ENCODE assay signal across 8 cellular contexts in genomic region chr14:105397350-105397931, GRCh38. TPM values are rescaled to one million over a fixed set of nuclear protein-coding genes. Genes with fewer than 3 reads are reported as not detected.
DNase-seq lines count a peak whose midpoint lies in the region; ATAC-seq and TF ChIP-seq lines count a peak whose summit lies in the region.

No MANE protein-coding gene starts in this region.

- H3K27ac Mint-ChIP-seq in naive thymus-derived CD4-positive, alpha-beta T cell: peak overlapping the region; percentile 57 to 92 (median 86)

- POLR2A ChIA-PET in AG04449 (lab: Yijun Ruan, JAX): no interaction called here
- POLR2A ChIA-PET in naive thymus-derived CD4-positive, alpha-beta T cell (lab: Charles Lee): interaction anchor here (0.7 to 1.6 kb wide), 4 partner anchors 12 to 92 kb away, joined by 3 to 6 read pairs (median 4); no protein-coding TSS in a partner anchor

- intact Hi-C loops in colonic mucosa (cut with DNase I): no loop called here
- intact Hi-C loops in naive thymus-derived CD4-positive, alpha-beta T cell (cut with micrococcal nuclease): no loop called here

- H3K27me3 ChIP-seq in Loucy (ENCODE audit: insufficient read depth, low read length, poor library complexity, severe bottlenecking): no peaks in the 10 kb centered on the region
- no peaks in the 10 kb centered on the region for H3K27me3 ChIP-seq in colonic mucosa
- H3K27me3 ChIP-seq in naive thymus-derived CD4-positive, alpha-beta T cell (ENCODE audit: control insufficient read depth in 2 of 2, insufficient read depth in 2 of 2, low read length in 2 of 2): no peaks in the 10 kb centered on the region

- 0 out of 2 replicates have a peak overlapping the region, but pooled peaks have one; percentile 86 for H2AFZ ChIP-seq in Loucy (ENCODE audit: low read length)

- H3K27me3 Mint-ChIP-seq in naive thymus-derived CD4-positive, alpha-beta T cell: no peaks in the 10 kb centered on the region

- no peak overlapping the region for H3K27ac ChIP-seq in colonic mucosa
- peak overlapping the region; percentile 87 for H3K27ac ChIP-seq in naive thymus-derived CD4-positive, alpha-beta T cell (ENCODE audit: low read depth, low read length)

- DNase-seq in AG04449 (ENCODE audit: low read depth, low spot score): no peak
- DNase-seq in colonic mucosa: no peak
- no peak for DNase-seq in naive thymus-derived CD4-positive, alpha-beta T cell
- DNase-seq in stimulated activated naive CD4-positive, alpha-beta T cell (lab: John Stamatoyannopoulos, UW): no peak
- no peak for DNase-seq in islet precursor cell
- DNase-seq in NCI-H526 treated with DMSO at 0.1 percent for 48 hours (lab: John Stamatoyannopoulos, UW): no peak

- H3K4me3 ChIP-seq in AG04449 (ENCODE audit: low read depth, low read length) (peak overlapping the region; percentile 15; the same call in 1 of the 2 replicates), Loucy (ENCODE audit: low read length, poor library complexity, severe bottlenecking) (peak overlapping the region; percentile 100), colonic mucosa (peak overlapping the region; percentile 74)
- H3K4me3 ChIP-seq in naive thymus-derived CD4-positive, alpha-beta T cell (ENCODE audit: low read length): peak overlapping the region; percentile 63

- H3K4me2 ChIP-seq in Loucy (ENCODE audit: low read depth, low read length, poor library complexity, severe bottlenecking): peak overlapping the region; percentile 88

- H3K9me3 ChIP-seq in Loucy (ENCODE audit: insufficient read depth, low read depth, low read length): no peaks in the 10 kb centered on the region
- no peaks in the 10 kb centered on the region for H3K9me3 ChIP-seq in colonic mucosa
- peaks cover 0 to 12% (median 0%) of the 10 kb centered on the region in 3 experiments for H3K9me3 ChIP-seq in naive thymus-derived CD4-positive, alpha-beta T cell (ENCODE audit: control insufficient read depth in 2 of 3, low read length in 3 of 3)

- H3K79me2 ChIP-seq in Loucy (ENCODE audit: insufficient read depth, low read length): peaks cover 25% of the 10 kb centered on the region

- CTCF ChIA-PET in AG04449 (lab: Yijun Ruan, JAX): interaction anchor here (0.8 to 1.3 kb wide), 5 partner anchors 11 to 92 kb away, joined by 3 to 4 read pairs (median 3); no protein-coding TSS in a partner anchor
- CTCF ChIA-PET in naive thymus-derived CD4-positive, alpha-beta T cell (lab: Charles Lee): interaction anchor here (2.0 kb wide), 1 partner anchor 83 kb away, joined by 5 read pairs; no protein-coding TSS in a partner anchor

- no peaks in the 10 kb centered on the region for H3F3A ChIP-seq in Loucy (ENCODE audit: low read depth)

- no peak for ATAC-seq in naive thymus-derived CD4-positive, alpha-beta T cell
- no peak for ATAC-seq in HG03108 (IDR thresholded peaks at IDR 0.05; ENCODE audit: unreplicated experiment)

- H3K9me3 Mint-ChIP-seq in naive thymus-derived CD4-positive, alpha-beta T cell: peaks cover 4 to 24% (median 14%) of the 10 kb centered on the region in 11 donors

- H3K4me3 Mint-ChIP-seq in naive thymus-derived CD4-positive, alpha-beta T cell: peak overlapping the region; percentile 76 to 95 (median 81)

- H3K36me3 Mint-ChIP-seq in naive thymus-derived CD4-positive, alpha-beta T cell: peaks cover 12 to 24% (median 15%) of the 10 kb centered on the region in 5 donors

- H3K4me1 Mint-ChIP-seq in naive thymus-derived CD4-positive, alpha-beta T cell: peaks cover 0 to 22% (median 11%) of the 10 kb centered on the region in 7 donors

- H4K20me1 ChIP-seq in Loucy (ENCODE audit: insufficient read depth, low read length, poor library complexity, severe bottlenecking): peaks cover 11% of the 10 kb centered on the region

- H3K9me2 ChIP-seq in Loucy (replicated peaks; ENCODE audit: low read depth, low read length): no peaks in the 10 kb centered on the region

- H3K9ac ChIP-seq in Loucy (ENCODE audit: low read depth, low read length, poor library complexity, severe bottlenecking) (peak overlapping the region; percentile 99), colonic mucosa (ENCODE audit: low read depth in 2 of 2, low read length in 2 of 2) (peak overlapping the region in 1 of 2 donors; percentile 72)

- H3K4me1 ChIP-seq in Loucy (ENCODE audit: insufficient read depth, low read length, poor library complexity, severe bottlenecking): peaks cover 44% of the 10 kb centered on the region
- peaks cover 4% of the 10 kb centered on the region for H3K4me1 ChIP-seq in colonic mucosa
- H3K4me1 ChIP-seq in naive thymus-derived CD4-positive, alpha-beta T cell (ENCODE audit: control insufficient read depth in 2 of 2, insufficient read depth in 2 of 2, low read length in 2 of 2): peaks cover 20 to 23% of the 10 kb centered on the region in 2 donors

- TF ChIP-seq CTCF in AG04449 (IDR thresholded peaks at IDR 0.05; ENCODE audit: insufficient read depth, low read length, missing control alignments): no peak
- no peak for TF ChIP-seq CTCF in Loucy (conservative IDR thresholded peaks at IDR 0.05; ENCODE audit: low read length)
- TF ChIP-seq CTCF in colonic mucosa (IDR thresholded peaks at IDR 0.05): no peak

- H3K36me3 ChIP-seq in Loucy (ENCODE audit: insufficient read depth, low read length) (0 out of 2 replicates have a peak, but pooled peaks cover 4% of the 10 kb centered on the region), colonic mucosa (no peaks in the 10 kb centered on the region)
- H3K36me3 ChIP-seq in naive thymus-derived CD4-positive, alpha-beta T cell (ENCODE audit: control insufficient read depth in 2 of 3, insufficient read depth in 3 of 3, low read length in 3 of 3): peaks cover 0 to 21% (median 4%) of the 10 kb centered on the region in 3 experiments

RNA-seq across cellular contexts. Expression of gene TEX22, which starts 0.9 kb away (rescaled TPM):
- total RNA-seq in colonic mucosa: 1 to 10 TPM; 1.4 to 2.4 TPM
- 10 to 100 TPM in 1 of 5 experiments, 1 to 10 TPM in 4; 1.4 to 10.5 (median 6.5) TPM for total RNA-seq in naive thymus-derived CD4-positive, alpha-beta T cell
- under 1 TPM; 0.21 to 0.25 TPM for polyA plus RNA-seq in naive thymus-derived CD4-positive, alpha-beta T cell

RNA-seq across cellular contexts. Expression of gene MTA1, which starts 22.2 kb away (rescaled TPM):
- 10 to 100 TPM; 47.0 to 90.2 TPM for total RNA-seq in colonic mucosa
- total RNA-seq in naive thymus-derived CD4-positive, alpha-beta T cell: 100 to 1,000 TPM; 117 to 132 (median 125) TPM
- 1 to 10 TPM; 2.8 to 5.2 TPM for polyA plus RNA-seq in naive thymus-derived CD4-positive, alpha-beta T cell

Comparison
In these comparisons a context has a peak if more than half of its experiments do, and no peak if none do; other contexts are left out.
1. H3K4me3 ChIP-seq: peak in every context shown above with its lines; median percentile 100 in Loucy; 74 in colonic mucosa; 63 in naive thymus-derived CD4-positive, alpha-beta T cell; 15 in AG04449.